ENCODE assay signal across 2 cellular contexts in genomic region chr20:58839474-58839874, GRCh38.
TF ChIP-seq lines count a peak whose summit lies in the region.

No MANE protein-coding gene starts in this region.

TF ChIP-seq in HEK293T, 16 proteins besides CTCF, POLR2A, EP300 and RAD21 (continued from another document):
- no peak for TF ChIP-seq FOXA1 (IDR thresholded peaks at IDR 0.05)
- TF ChIP-seq HDGF (IDR thresholded peaks at IDR 0.05; ENCODE audit: borderline replicate concordance) = no peak

TF ChIP-seq in WTC11, 78 proteins besides CTCF, POLR2A, EP300 and RAD21 (continued from another document and continues in another):
- TF ChIP-seq ZNF532 (CRISPR knock-in tag; IDR thresholded peaks at IDR 0.05; ENCODE audit: borderline replicate concordance) (no peak), ZSCAN18 (CRISPR knock-in tag; IDR thresholded peaks at IDR 0.05) (no peak), ATF6 (CRISPR knock-in tag; IDR thresholded peaks at IDR 0.05) (no peak), ARID4B (CRISPR knock-in tag; IDR thresholded peaks at IDR 0.05; ENCODE audit: borderline replicate concordance) (no peak), KAT7 (CRISPR knock-in tag; IDR thresholded peaks at IDR 0.05; ENCODE audit: borderline replicate concordance) (no peak), ZNF512 (CRISPR knock-in tag; IDR thresholded peaks at IDR 0.05; ENCODE audit: borderline replicate concordance) (no peak), MXD4 (CRISPR knock-in tag; IDR thresholded peaks at IDR 0.05; ENCODE audit: borderline replicate concordance) (no peak), ZNF423 (CRISPR knock-in tag; IDR thresholded peaks at IDR 0.05) (no peak), HMGA2 (CRISPR knock-in tag; IDR thresholded peaks at IDR 0.05) (no peak), ZBTB21 (CRISPR knock-in tag; IDR thresholded peaks at IDR 0.05; ENCODE audit: borderline replicate concordance) (no peak), ESRRA (CRISPR knock-in tag; IDR thresholded peaks at IDR 0.05; ENCODE audit: borderline replicate concordance) (no peak), ZNF232 (CRISPR knock-in tag; IDR thresholded peaks at IDR 0.05) (no peak), RELA (CRISPR knock-in tag; IDR thresholded peaks at IDR 0.05; ENCODE audit: borderline replicate concordance) (no peak), ETV6 (CRISPR knock-in tag; IDR thresholded peaks at IDR 0.05) (0 out of 2 replicates have a peak, but pooled peaks have one; percentile 39), ZNF425 (CRISPR knock-in tag; conservative IDR thresholded peaks at IDR 0.05) (no peak), SP1 (CRISPR knock-in tag; conservative IDR thresholded peaks at IDR 0.05) (no peak), MAX (CRISPR knock-in tag; IDR thresholded peaks at IDR 0.05) (peak; percentile 84), E2F5 (CRISPR knock-in tag; IDR thresholded peaks at IDR 0.05) (peak; percentile 65; the same call in 1 of the 2 replicates), CDX4 (CRISPR knock-in tag; IDR thresholded peaks at IDR 0.05; ENCODE audit: borderline replicate concordance) (no peak), FOXP4 (CRISPR knock-in tag; IDR thresholded peaks at IDR 0.05) (peak; percentile 61; the same call in 1 of the 2 replicates), TEAD4 (CRISPR knock-in tag; IDR thresholded peaks at IDR 0.05) (no peak), FOXK1 (CRISPR knock-in tag; IDR thresholded peaks at IDR 0.05) (no peak), ZNF396 (CRISPR knock-in tag; IDR thresholded peaks at IDR 0.05; ENCODE audit: borderline replicate concordance) (no peak), NR3C1 (CRISPR knock-in tag; conservative IDR thresholded peaks at IDR 0.05; ENCODE audit: low read depth) (no peak), CREB1 (CRISPR knock-in tag; IDR thresholded peaks at IDR 0.05) (no peak), GTF2I (CRISPR knock-in tag; conservative IDR thresholded peaks at IDR 0.05) (no peak), ZNF121 (CRISPR knock-in tag; IDR thresholded peaks at IDR 0.05) (no peak), USF2 (CRISPR knock-in tag; IDR thresholded peaks at IDR 0.05) (0 out of 2 replicates have a peak, but pooled peaks have one; percentile 11), CBFB (CRISPR knock-in tag; IDR thresholded peaks at IDR 0.05; ENCODE audit: low read depth) (no peak), IRF2 (CRISPR knock-in tag; IDR thresholded peaks at IDR 0.05; ENCODE audit: borderline replicate concordance, low read depth) (no peak)
